Comparison of ENCODE assay signal across 1 cellular context in genomic region chr1:2563205-2563604, GRCh38.
TF ChIP-seq lines count a peak whose summit lies in the region.

No MANE protein-coding gene starts in this region.

TF ChIP-seq in HepG2, 621 proteins besides CTCF, POLR2A, EP300 and RAD21:
- TF ChIP-seq RBFOX2 (IDR thresholded peaks at IDR 0.05; ENCODE audit: low read depth, low read length): 0 out of 2 replicates have a peak, but pooled peaks have one; percentile 16
- TF ChIP-seq SMAD9 (CRISPR knock-in tag; IDR thresholded peaks at IDR 0.05): no peak
- TF ChIP-seq ZNF337 (CRISPR knock-in tag; IDR thresholded peaks at IDR 0.05; ENCODE audit: borderline replicate concordance, low read depth): no peak
- no peak for TF ChIP-seq ZNF780A (CRISPR knock-in tag; IDR thresholded peaks at IDR 0.05)
